1 cellular context compared by ENCODE assay signal in genomic region chr21:44802396-44803153, GRCh38.
TF ChIP-seq lines count a peak whose summit lies in the region.

No MANE protein-coding gene starts in this region.

TF ChIP-seq in HepG2, 621 proteins besides CTCF, POLR2A, EP300 and RAD21 (continued from another document and continues in another):
- no peak for TF ChIP-seq ZBTB46 (CRISPR knock-in tag; IDR thresholded peaks at IDR 0.05; ENCODE audit: borderline replicate concordance)
- peak; percentile 53; the same call in 1 of the 2 replicates for TF ChIP-seq ZNF670 (CRISPR knock-in tag; IDR thresholded peaks at IDR 0.05; ENCODE audit: borderline replicate concordance)
- TF ChIP-seq ETV5 (CRISPR knock-in tag; IDR thresholded peaks at IDR 0.05; ENCODE audit: borderline replicate concordance), result peak; percentile 88
- no peak for TF ChIP-seq ZNF749 (CRISPR knock-in tag; IDR thresholded peaks at IDR 0.05; ENCODE audit: borderline replicate concordance)
- TF ChIP-seq CREB1 (IDR thresholded peaks at IDR 0.05), result no peak
- TF ChIP-seq CREB1 (CRISPR knock-in tag; IDR thresholded peaks at IDR 0.05), result no peak
- no peak for TF ChIP-seq ZNF607 (CRISPR knock-in tag; IDR thresholded peaks at IDR 0.05; ENCODE audit: borderline replicate concordance)
- no peak for TF ChIP-seq TEAD2 (CRISPR knock-in tag; IDR thresholded peaks at IDR 0.05)
- no peak for TF ChIP-seq ZSCAN31 (CRISPR knock-in tag; IDR thresholded peaks at IDR 0.05; ENCODE audit: low read depth)
- peak; percentile 85 for TF ChIP-seq SSRP1 (CRISPR knock-in tag; IDR thresholded peaks at IDR 0.05)
- TF ChIP-seq NRL (CRISPR knock-in tag; IDR thresholded peaks at IDR 0.05; ENCODE audit: borderline replicate concordance), result no peak
- TF ChIP-seq ZNF224 (CRISPR knock-in tag; IDR thresholded peaks at IDR 0.05), result no peak
- 0 out of 2 replicates have a peak, but pooled peaks have one; percentile 23 for TF ChIP-seq ARNTL (CRISPR knock-in tag; IDR thresholded peaks at IDR 0.05)
- no peak for TF ChIP-seq ATF2 (CRISPR knock-in tag; IDR thresholded peaks at IDR 0.05)
- peak; percentile 85 for TF ChIP-seq ZFX (CRISPR knock-in tag; IDR thresholded peaks at IDR 0.05; ENCODE audit: low read depth)
- TF ChIP-seq MATR3 (CRISPR knock-in tag; IDR thresholded peaks at IDR 0.05), result no peak
- TF ChIP-seq ZNF790 (CRISPR knock-in tag; IDR thresholded peaks at IDR 0.05; ENCODE audit: borderline replicate concordance), result no peak
- no peak for TF ChIP-seq TCF7L2 (IDR thresholded peaks at IDR 0.05; ENCODE audit: low read depth, low read length)
- no peak for TF ChIP-seq ZXDC (CRISPR knock-in tag; IDR thresholded peaks at IDR 0.05)
- TF ChIP-seq ZFP90 (CRISPR knock-in tag; IDR thresholded peaks at IDR 0.05; ENCODE audit: borderline replicate concordance), result peak; percentile 36; the same call in 1 of the 2 replicates
- no peak for TF ChIP-seq ELF4 (CRISPR knock-in tag; IDR thresholded peaks at IDR 0.05; ENCODE audit: borderline replicate concordance)
- no peak for TF ChIP-seq MLX (CRISPR knock-in tag; IDR thresholded peaks at IDR 0.05)
- TF ChIP-seq NR2C2 (CRISPR knock-in tag; IDR thresholded peaks at IDR 0.05; ENCODE audit: borderline replicate concordance), result peak; percentile 83
- no peak for TF ChIP-seq ZNF292 (CRISPR knock-in tag; IDR thresholded peaks at IDR 0.05; ENCODE audit: borderline replicate concordance, low read depth)
- peak; percentile 56; the same call in 1 of the 2 replicates for TF ChIP-seq ZNF816 (CRISPR knock-in tag; IDR thresholded peaks at IDR 0.05; ENCODE audit: borderline replicate concordance)
- TF ChIP-seq ZNF792 (CRISPR knock-in tag; IDR thresholded peaks at IDR 0.05), result no peak
- TF ChIP-seq ZNF142 (CRISPR knock-in tag; IDR thresholded peaks at IDR 0.05), result no peak
- TF ChIP-seq MED13 (CRISPR knock-in tag; IDR thresholded peaks at IDR 0.05), result no peak
- TF ChIP-seq MNT (IDR thresholded peaks at IDR 0.05), result no peak
- no peak for TF ChIP-seq NFE2 (CRISPR knock-in tag; IDR thresholded peaks at IDR 0.05)
- no peak for TF ChIP-seq SMAD1 (CRISPR knock-in tag; IDR thresholded peaks at IDR 0.05; ENCODE audit: borderline replicate concordance, low read depth)
- no peak for TF ChIP-seq ZNF362 (CRISPR knock-in tag; IDR thresholded peaks at IDR 0.05; ENCODE audit: borderline replicate concordance)
- no peak for TF ChIP-seq ZBTB42 (CRISPR knock-in tag; IDR thresholded peaks at IDR 0.05)
- peak; percentile 40; the same call in 1 of the 2 replicates for TF ChIP-seq DRAP1 (CRISPR knock-in tag; IDR thresholded peaks at IDR 0.05)
- 0 out of 2 replicates have a peak, but pooled peaks have one; percentile 34 for TF ChIP-seq GATAD1 (CRISPR knock-in tag; IDR thresholded peaks at IDR 0.05)
- TF ChIP-seq ATF5 (CRISPR knock-in tag; IDR thresholded peaks at IDR 0.05; ENCODE audit: low read depth), result 0 out of 2 replicates have a peak, but pooled peaks have one; percentile 33
- TF ChIP-seq TERF1 (CRISPR knock-in tag; IDR thresholded peaks at IDR 0.05), result no peak
- TF ChIP-seq HOXA7 (CRISPR knock-in tag; IDR thresholded peaks at IDR 0.05), result no peak
- no peak for TF ChIP-seq HOXA5 (CRISPR knock-in tag; IDR thresholded peaks at IDR 0.05)
- TF ChIP-seq ZNF503 (CRISPR knock-in tag; IDR thresholded peaks at IDR 0.05), result peak; percentile 36; the same call in 1 of the 2 replicates
- TF ChIP-seq FOXJ3 (CRISPR knock-in tag; IDR thresholded peaks at IDR 0.05; ENCODE audit: borderline replicate concordance), result no peak
